ENCODE assay signal across 8 cellular contexts in the genomic region with DNA sequence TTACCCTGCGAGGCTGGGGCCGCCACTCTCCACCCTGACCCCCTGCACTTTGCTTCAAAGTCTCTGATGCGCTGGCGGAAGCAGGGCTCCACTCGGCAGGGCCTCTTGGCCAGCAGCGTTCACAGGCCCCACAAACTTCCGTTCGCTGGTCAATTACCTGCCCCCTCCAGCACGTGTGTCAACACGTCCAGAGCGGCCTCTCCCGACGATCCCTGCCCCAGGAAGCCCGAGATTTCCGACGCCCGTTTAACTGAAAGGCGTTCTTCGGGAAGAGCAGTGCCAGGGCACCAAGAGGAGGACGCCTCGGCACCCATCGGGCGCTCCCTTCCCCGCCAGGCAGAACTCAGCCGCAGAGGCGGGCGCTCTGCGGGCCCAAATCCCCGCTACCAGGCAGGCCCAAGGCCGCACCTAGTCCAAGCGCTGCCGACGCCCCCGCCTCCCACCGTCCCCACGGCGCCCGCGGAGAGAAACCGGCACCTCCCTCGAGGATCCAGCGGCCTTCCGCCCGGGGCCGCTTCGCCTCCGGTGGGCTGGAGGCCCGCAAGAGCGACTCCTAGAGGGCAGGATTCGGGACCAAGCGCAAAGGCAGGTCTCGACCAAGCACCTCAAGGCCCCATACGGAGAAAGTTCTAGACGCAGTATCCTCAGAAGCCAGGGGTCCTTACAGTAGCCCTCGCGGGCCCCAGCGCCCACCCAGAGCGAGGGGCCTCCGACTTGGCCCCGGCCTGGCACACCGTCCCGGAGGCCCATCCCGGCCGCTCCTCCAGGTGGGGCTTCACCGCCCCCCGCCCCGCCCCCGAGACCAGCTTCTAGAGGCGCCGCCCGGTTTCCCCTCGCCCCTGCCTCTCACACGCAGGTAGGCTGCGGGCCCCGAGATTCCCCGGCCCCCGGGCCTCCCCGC. TPM values are rescaled to one million over a fixed set of nuclear protein-coding genes. Genes with fewer than 3 reads are reported as not detected.
DNase-seq lines count a peak whose midpoint lies in the region; ATAC-seq and TF ChIP-seq lines count a peak whose summit lies in the region.

No MANE protein-coding gene starts in this region.

- no peaks in the 10 kb centered on the region for H3K27me3 Mint-ChIP-seq in Caco-2 (ENCODE audit: insufficient read depth, unreplicated experiment)

- H3K27me3 ChIP-seq in Caco-2 (replicated peaks; ENCODE audit: control insufficient read depth, insufficient read depth, low read length), result no peaks in the 10 kb centered on the region
- H3K27me3 ChIP-seq in adrenal gland, result no peaks in the 10 kb centered on the region

- no peaks in the 10 kb centered on the region for H3K9me3 Mint-ChIP-seq in Caco-2 (ENCODE audit: unreplicated experiment)

- TF ChIP-seq CTCF in Caco-2 (IDR thresholded peaks at IDR 0.05; ENCODE audit: insufficient read depth in 1 of 2, low read depth in 1 of 2, low read length in 1 of 2, severe bottlenecking in 1 of 2, unreplicated experiment in 1 of 2) (peak; percentile 17 to 53), adrenal gland (IDR thresholded peaks at IDR 0.05) (no peak)

- POLR2A ChIA-PET in Caco-2 (lab: Charles Lee), result no interaction called here

- peak overlapping the region; percentile 46 for H3K4me3 ChIP-seq in Caco-2 (ENCODE audit: low read depth, low read length)
- H3K4me3 ChIP-seq in adrenal gland, result peak overlapping the region in 3 of 4 donors; percentile 17 to 74 (median 18)
- H3K4me3 ChIP-seq in iPS-18c (ENCODE audit: insufficient read depth, low read depth, low read length), result peak overlapping the region; percentile 61

- peak overlapping the region; percentile 60 to 96 (median 89) for H3K27ac ChIP-seq in adrenal gland

- CTCF ChIA-PET in Caco-2 (lab: Charles Lee), result interaction anchor here (0.6 to 0.8 kb wide), 3 partner anchors 38 to 169 kb away, joined by 3 to 4 read pairs (median 3); no protein-coding TSS in a partner anchor

- H3K36me3 Mint-ChIP-seq in Caco-2 (ENCODE audit: insufficient read depth, unreplicated experiment), result peaks cover 43% of the 10 kb centered on the region

- peak; percentile 49 to 65 for DNase-seq in Caco-2
- DNase-seq in RPMI8226, result peak; percentile 73
- peak in 5 of 7 donors; percentile 31 to 74 (median 44) for DNase-seq in adrenal gland
- DNase-seq in stimulated activated CD4-positive, alpha-beta T cell treated with anti-CD3 and anti-CD28 coated beads, Interleukin-1b, Interleukin-23, amount 100 ng/mL, for 48 hours, result peak; percentile 42
- DNase-seq in DMS79 (lab: John Stamatoyannopoulos, UW), result no peak

- H3K9me3 ChIP-seq in Caco-2, result no peaks in the 10 kb centered on the region
- H3K9me3 ChIP-seq in adrenal gland (replicated peaks in 1 of 3), result no peaks in the 10 kb centered on the region
- peaks cover 12% of the 10 kb centered on the region for H3K9me3 ChIP-seq in iPS-18c (ENCODE audit: control insufficient read depth, insufficient read depth, low read length)

- H3K4me1 ChIP-seq in Caco-2, result peaks cover 14% of the 10 kb centered on the region
- peaks cover 34 to 37% of the 10 kb centered on the region in 2 donors for H3K4me1 ChIP-seq in adrenal gland (replicated peaks in 1 of 2)

- peak in 1 of 2 donors; percentile 22 for TF ChIP-seq POLR2A in adrenal gland (IDR thresholded peaks at IDR 0.05)

- 0 to 34% (median 13%) methylated on average over 2 to 76 of the region's 78 CpGs for WGBS in adrenal gland, 4 donors

- H3K27ac Mint-ChIP-seq in Caco-2 (ENCODE audit: unreplicated experiment), result peak overlapping the region; percentile 70

- peak; percentile 43 for ATAC-seq in GM19455 (IDR thresholded peaks at IDR 0.05; ENCODE audit: unreplicated experiment)
- peak; percentile 27 for ATAC-seq in HG03521 (IDR thresholded peaks at IDR 0.05; ENCODE audit: unreplicated experiment)

- peak overlapping the region; percentile 79 for H3K4me3 Mint-ChIP-seq in Caco-2 (ENCODE audit: unreplicated experiment)

- H3K36me3 ChIP-seq in Caco-2 (ENCODE audit: control insufficient read depth, insufficient read depth, low read length) (no peaks in the 10 kb centered on the region), adrenal gland (replicated peaks in 1 of 2) (peaks cover 0 to 23% of the 10 kb centered on the region in 2 donors)

- no peaks in the 10 kb centered on the region for H3K4me1 Mint-ChIP-seq in Caco-2 (ENCODE audit: low read depth, unreplicated experiment)

- intact Hi-C loops in Caco-2 (cut with micrococcal nuclease; ENCODE audit: unreplicated experiment) (loop anchor here (5.0 kb wide), 1 partner anchor 69 kb away; a partner anchor contains a TSS), adrenal gland (cut with DNase I) (no loop called here)

- BruUV-seq in Caco-2 (replicated peaks; lab: Mats Ljungman, UMichigan), result no TSS peak

RNA-seq across cellular contexts. Expression of a gene that starts 0.6 kb away (rescaled TPM):
- 232 and 234 TPM in 2 replicates for total RNA-seq in Caco-2 (2022)
- total RNA-seq in adrenal gland, result 100 to 1,000 TPM; 168 to 343 (median 277) TPM
- polyA plus RNA-seq in adrenal gland, result 100 to 1,000 TPM; 121 to 274 (median 218) TPM

RNA-seq across cellular contexts. Expression of a gene that starts 1.1 kb away (rescaled TPM):
- total RNA-seq in Caco-2 (2022), result 4.3 and 4.5 TPM in 2 replicates
- total RNA-seq in adrenal gland, result 10 to 100 TPM; 36.5 to 78.0 (median 53.4) TPM
- 10 to 100 TPM; 29.7 to 58.6 (median 42.3) TPM for polyA plus RNA-seq in adrenal gland

RNA-seq across cellular contexts. Expression of a gene that starts 35.9 kb away (rescaled TPM):
- 8.8 and 11.2 TPM in 2 replicates for total RNA-seq in Caco-2 (2022)
- 100 to 1,000 TPM in 4 of 8 donors, 10 to 100 TPM in 4; 37.2 to 136 (median 92.7) TPM for total RNA-seq in adrenal gland
- polyA plus RNA-seq in adrenal gland, result 100 to 1,000 TPM in 1 of 3 donors, 10 to 100 TPM in 2; 51.8 to 118 (median 63.0) TPM

RNA-seq across cellular contexts. Expression of a gene that starts 40.4 kb away (rescaled TPM):
- 0.16 TPM in 1 of 2 replicates, not detected in the other for total RNA-seq in Caco-2 (2022)
- 100 to 1,000 TPM in 1 of 8 donors, 10 to 100 TPM in 7; 31.2 to 103 (median 41.4) TPM for total RNA-seq in adrenal gland
- 100 to 1,000 TPM in 1 of 3 donors, 10 to 100 TPM in 2; 21.7 to 119 (median 87.3) TPM for polyA plus RNA-seq in adrenal gland

RNA-seq across cellular contexts. Expression of a gene that starts 50.0 kb away (rescaled TPM):
- not detected in 2 replicates for total RNA-seq in Caco-2 (2022)
- total RNA-seq in adrenal gland, result 1 to 10 TPM in 3 of 8 donors, under 1 TPM in 3, not detected in 2; 0.48 to 2.7 (median 1.1) TPM
- polyA plus RNA-seq in adrenal gland, result 1 to 10 TPM in 2 of 3 donors, under 1 TPM in 1; 0.42 to 6.5 (median 1.9) TPM

Comparison
In these comparisons a context has a peak if more than half of its experiments do, and no peak if none do; other contexts are left out.
1. CTCF ChIP-seq: peak in Caco-2 (2 of 2); none in adrenal gland (0 of 6).
2. Peak in every context shown above with its lines, with median percentiles within 50 percentile points of each other: H3K4me3 ChIP-seq.